In genomic region chr17:48869821-48870318, GRCh38 we compare ENCODE assay signal across 27 cellular contexts. TPM values are rescaled to one million over a fixed set of nuclear protein-coding genes. Genes with fewer than 3 reads are reported as not detected.
DNase-seq lines count a peak whose midpoint lies in the region; ATAC-seq and TF ChIP-seq lines count a peak whose summit lies in the region.
"Had no signal": no experiment of that assay in that cellular context is flagged by ENCODE, and none has a peak within 500 bp of the region (broad histone marks: within the 10 kb centered on the region; RNA-seq: fewer than 3 reads in every experiment).

No MANE protein-coding gene starts in this region.

- DNase-seq in D341Med (ENCODE audit: low spot score): peak; percentile 81
- DNase-seq in NCI-H82 treated with DMSO at 0.1 percent for 48 hours (lab: John Stamatoyannopoulos, UW; ENCODE audit: unreplicated experiment): peak; percentile 98
- DNase-seq in left ventricle myocardium superior: no peak
- DNase-seq in psoas muscle: no peak
- DNase-seq in CD4-positive, alpha-beta T cell: no peak
- DNase-seq in NK-92 treated with Interleukin-12 subunit alpha and Interleukin-12 subunit beta, amount 100 ng/mL, for 24 hours (lab: John Stamatoyannopoulos, UW): no peak
- no peak for DNase-seq in T-helper 2 cell
- DNase-seq: activated CD4-positive, CD25-positive, alpha-beta regulatory T cell treated with anti-CD3 and anti-CD28 coated beads, Interleukin-2, amount 50 U/mL, for 72 hours; activated CD8-positive, alpha-beta T cell treated with anti-CD3 and anti-CD28 coated beads, Interleukin-2, amount 10 ng/mL, durations not matched to agents 7 days and 5 days; adrenal gland; DND-41; HFFc6; NCI-H1092; NCI-H187 treated with DMSO at 0.1 percent for 48 hours; posterior cingulate gyrus; stimulated activated CD4-positive, alpha-beta T cell treated with anti-CD3 and anti-CD28 coated beads, Interleukin-1b, Interleukin-23, amount 100 ng/mL, for 48 hours; SW 1271; uterus had no signal

- no peak overlapping the region for H3K4me3 Mint-ChIP-seq in CD4-positive, alpha-beta T cell
- H3K4me3 Mint-ChIP-seq: activated CD8-positive, alpha-beta T cell treated with anti-CD3 and anti-CD28 coated beads, Interleukin-2, amount 10 ng/mL, durations not matched to agents 7 days and 5 days; HFFc6; mesothelial cell of epicardium had no signal

- no peak for TF ChIP-seq CTCF in psoas muscle (IDR thresholded peaks at IDR 0.05)
- no peak for TF ChIP-seq CTCF in CD4-positive, alpha-beta T cell (IDR thresholded peaks at IDR 0.05)

- no peaks in the 10 kb centered on the region for H3K4me1 Mint-ChIP-seq in CD4-positive, alpha-beta T cell (ENCODE audit: low read depth)

- H3K27ac ChIP-seq in psoas muscle: no peak overlapping the region
- H3K27ac ChIP-seq in CD4-positive, alpha-beta T cell (ENCODE audit: low read depth, low read length): no peak overlapping the region
- H3K27ac ChIP-seq: coronary artery, RWPE1, suprapubic skin had no signal

- intact Hi-C loops in left ventricle myocardium superior (cut with micrococcal nuclease): no loop called here
- intact Hi-C loops in psoas muscle (cut with DNase I): no loop called here
- intact Hi-C loops in CD4-positive, alpha-beta T cell (cut with DNase I, micrococcal nuclease): no loop called here

- 57 to 69% (median 66%) methylated on average over 6 of the region's 6 CpGs for WGBS in psoas muscle, 3 donors

- ATAC-seq in left ventricle myocardium superior (peak; percentile 45), psoas muscle (peak in 3 of 4 donors; percentile 29 to 38 (median 38)), GM19023 (IDR thresholded peaks at IDR 0.05; ENCODE audit: unreplicated experiment) (no peak)
- ATAC-seq in CD4-positive, alpha-beta T cell (ENCODE audit: poor library complexity): no peak
- ATAC-seq: activated CD8-positive, alpha-beta T cell treated with anti-CD3 and anti-CD28 coated beads, Interleukin-2, amount 10 ng/mL, durations not matched to agents 7 days and 5 days had no signal

- no peaks in the 10 kb centered on the region for H3K9me3 ChIP-seq in psoas muscle
- no peaks in the 10 kb centered on the region for H3K9me3 ChIP-seq in CD4-positive, alpha-beta T cell (ENCODE audit: control insufficient read depth, low read length)
- H3K9me3 ChIP-seq: adrenal gland, suprapubic skin, uterus had no signal

- no peaks in the 10 kb centered on the region for H3K27me3 ChIP-seq in psoas muscle (ENCODE audit: insufficient read depth in 3 of 3, low read length in 2 of 3)
- H3K27me3 ChIP-seq in CD4-positive, alpha-beta T cell (ENCODE audit: control insufficient read depth, insufficient read depth, low read length): no peaks in the 10 kb centered on the region
- H3K27me3 ChIP-seq: adrenal gland, suprapubic skin, uterus had no signal

- no peak overlapping the region for H3K27ac Mint-ChIP-seq in CD4-positive, alpha-beta T cell
- H3K27ac Mint-ChIP-seq: activated CD8-positive, alpha-beta T cell treated with anti-CD3 and anti-CD28 coated beads, Interleukin-2, amount 10 ng/mL, durations not matched to agents 7 days and 5 days; HFFc6; mesothelial cell of epicardium had no signal

- CTCF ChIA-PET in CD4-positive, alpha-beta T cell (lab: Charles Lee): interaction anchor here (1.3 kb wide), 1 partner anchor 9 kb away, joined by 5 read pairs; no protein-coding TSS in a partner anchor

- H3K27me3 Mint-ChIP-seq in CD4-positive, alpha-beta T cell: no peaks in the 10 kb centered on the region

- peaks cover 11% of the 10 kb centered on the region for H3K36me3 Mint-ChIP-seq in CD4-positive, alpha-beta T cell (ENCODE audit: low read depth)

- peaks cover 5% of the 10 kb centered on the region for H3K4me1 ChIP-seq in psoas muscle

- peaks cover 0 to 20% of the 10 kb centered on the region in 2 donors for H3K36me3 ChIP-seq in psoas muscle (ENCODE audit: insufficient read depth in 1 of 2, low read depth in 1 of 2)
- H3K36me3 ChIP-seq: uterus had no signal

- POLR2A ChIA-PET in CD4-positive, alpha-beta T cell (lab: Charles Lee): no interaction called here

- no peak overlapping the region for H3K4me3 ChIP-seq in psoas muscle
- H3K4me3 ChIP-seq: adrenal gland, coronary artery, suprapubic skin, uterus had no signal

- no peaks in the 10 kb centered on the region for H3K9me3 Mint-ChIP-seq in CD4-positive, alpha-beta T cell
- H3K9me3 Mint-ChIP-seq: HFFc6, mesothelial cell of epicardium had no signal

RNA-seq across cellular contexts. Expression of gene ATP5MC1, which starts 22.7 kb away (rescaled TPM):
- 513 TPM for total RNA-seq in left ventricle myocardium superior
- 100 to 1,000 TPM; 179 to 321 (median 199) TPM for total RNA-seq in psoas muscle
- polyA plus RNA-seq in psoas muscle: 1,000 to 10,000 TPM in 1 of 3 donors, 100 to 1,000 TPM in 2; 616 to 1,012 (median 815) TPM
- total RNA-seq in CD4-positive, alpha-beta T cell: 10 to 100 TPM; 11.8 to 13.9 TPM

RNA-seq across cellular contexts. Expression of gene UBE2Z, which starts 38.3 kb away (rescaled TPM):
- total RNA-seq in left ventricle myocardium superior: 35.5 TPM
- total RNA-seq in psoas muscle: 10 to 100 TPM; 29.8 to 46.7 (median 34.8) TPM
- polyA plus RNA-seq in psoas muscle: 10 to 100 TPM; 22.0 to 47.2 (median 36.5) TPM
- 10 to 100 TPM; 60.5 to 61.6 TPM for total RNA-seq in CD4-positive, alpha-beta T cell

RNA-seq across cellular contexts. Expression of gene CALCOCO2, which starts 39.0 kb away (rescaled TPM):
- total RNA-seq in left ventricle myocardium superior (330 TPM), psoas muscle (100 to 1,000 TPM; 169 to 212 (median 177) TPM)
- 100 to 1,000 TPM in 1 of 3 donors, 10 to 100 TPM in 2; 87.2 to 183 (median 90.0) TPM for polyA plus RNA-seq in psoas muscle
- 100 to 1,000 TPM; 140 to 142 TPM for total RNA-seq in CD4-positive, alpha-beta T cell

RNA-seq across cellular contexts. Expression of gene TTLL6, which starts 52.8 kb away (rescaled TPM):
- total RNA-seq in left ventricle myocardium superior: not detected
- total RNA-seq in psoas muscle: not detected
- polyA plus RNA-seq in psoas muscle: under 1 TPM in 2 of 3 donors, not detected in 1; 0.03 to 0.05 TPM
- not detected for total RNA-seq in CD4-positive, alpha-beta T cell
- total RNA-seq: activated CD8-positive, alpha-beta T cell treated with anti-CD3 and anti-CD28 coated beads, Interleukin-2, amount 10 ng/mL, durations not matched to agents 7 days and 5 days; glomerular endothelial cell; HFFc6; mesothelial cell of epicardium; NCI-H460; skeletal muscle tissue; suprapubic skin had no signal
- polyA plus RNA-seq: neural cell had no signal

Comparison
In these comparisons a context has a peak if more than half of its experiments do, and no peak if none do; other contexts are left out.
1. DNase-seq: peak in D341Med (single experiment) and NCI-H82 treated with DMSO at 0.1 percent for 48 hours (single experiment); none in left ventricle myocardium superior (single experiment), psoas muscle (0 of 2), CD4-positive, alpha-beta T cell (0 of 10), NK-92 treated with Interleukin-12 subunit alpha and Interleukin-12 subunit beta, amount 100 ng/mL, for 24 hours (single experiment) and T-helper 2 cell (0 of 5).
2. ATAC-seq: peak in left ventricle myocardium superior (single experiment) and psoas muscle (3 of 4); none in CD4-positive, alpha-beta T cell (single experiment) and GM19023 (single experiment).
3. RNA of gene ATP5MC1, which starts 22.7 kb away (total RNA-seq): 513 TPM in left ventricle myocardium superior (single experiment) and 179 to 321 TPM in psoas muscle; 11.8 to 13.9 TPM in CD4-positive, alpha-beta T cell; every median in the first group is over 10 times any median in the second.